27 cellular contexts compared by ENCODE assay signal in genomic region chr18:55593888-55594287, GRCh38. TPM values are rescaled to one million over a fixed set of nuclear protein-coding genes. Genes with fewer than 3 reads are reported as not detected.
DNase-seq lines count a peak whose midpoint lies in the region; ATAC-seq, FAIRE-seq and TF ChIP-seq lines count a peak whose summit lies in the region.
"Had no signal": no experiment of that assay in that cellular context is flagged by ENCODE, and none has a peak within 500 bp of the region (broad histone marks: within the 10 kb centered on the region; RNA-seq: fewer than 3 reads in every experiment).

No MANE protein-coding gene starts in this region.

- H3K9ac ChIP-seq in K562 (ENCODE audit: insufficient read depth in 1 of 2, low read depth in 2 of 2, low read length in 2 of 2) = no peak overlapping the region

- intact Hi-C loops in K562 (cut with micrococcal nuclease) = loop anchor here (5.0 kb wide), 2 partner anchors 138 to 177 kb away; no protein-coding TSS in a partner anchor

- CTCF ChIA-PET in K562 (lab: Yijun Ruan, JAX; ENCODE audit: low intra/inter-chr PET ratio) = no interaction called here

- no peak for TF ChIP-seq POLR2A in K562 (conservative IDR thresholded peaks at IDR 0.05)

- FAIRE-seq in K562 (lab: Jason Lieb, UNC) = no peak
- FAIRE-seq: A549, GM12891, HepG2 had no signal

- no peaks in the 10 kb centered on the region for H3K9me1 ChIP-seq in K562 (ENCODE audit: control insufficient read depth, insufficient read depth, low read length)

- no peak overlapping the region for H3K4me3 Mint-ChIP-seq in glutamatergic neuron (ENCODE audit: unreplicated experiment)
- H3K4me3 Mint-ChIP-seq: CD4-positive, alpha-beta memory T cell had no signal

- no peak for TF ChIP-seq EP300 in K562 (IDR thresholded peaks at IDR 0.05; ENCODE audit: low read length)

- POLR2A ChIA-PET in K562 (lab: Yijun Ruan, JAX) = no interaction called here

- H2AFZ ChIP-seq in K562 (ENCODE audit: low read depth, low read length) = no peak overlapping the region

- peaks cover 9% of the 10 kb centered on the region for H3K9me3 Mint-ChIP-seq in glutamatergic neuron (ENCODE audit: unreplicated experiment)

- no peak for TF ChIP-seq RAD21 in K562 (CRISPR knock-in tag; conservative IDR thresholded peaks at IDR 0.05 in 1 of 2, IDR thresholded peaks at IDR 0.05 in 1 of 2)

- BruUV-seq in K562 (replicated peaks; lab: Mats Ljungman, UMichigan) = no TSS peak

- no peaks in the 10 kb centered on the region for H3K27me3 Mint-ChIP-seq in glutamatergic neuron (ENCODE audit: unreplicated experiment)

- WGBS in K562 (ENCODE audit: insufficient coverage, low coverage, missing lambda C conversion rate) = 92% methylated on average over 2 of the region's 2 CpGs

- H4K20me1 ChIP-seq in K562 (replicated peaks; ENCODE audit: control insufficient read depth, insufficient read depth, low read length) = no peaks in the 10 kb centered on the region

- no peak overlapping the region for H3K27ac Mint-ChIP-seq in glutamatergic neuron (ENCODE audit: unreplicated experiment)
- H3K27ac Mint-ChIP-seq: CD4-positive, alpha-beta memory T cell had no signal

- TF ChIP-seq CTCF in K562 (IDR thresholded peaks at IDR 0.05 in 2 of 3, conservative IDR thresholded peaks at IDR 0.05 in 1 of 3; ENCODE audit: insufficient read depth in 2 of 3, low read depth in 1 of 3, low read length in 3 of 3) (no peak), glutamatergic neuron (IDR thresholded peaks at IDR 0.05; ENCODE audit: partially characterized antibody, unreplicated experiment) (no peak)

- no peak overlapping the region for H3K4me2 ChIP-seq in K562 (ENCODE audit: insufficient read depth, low read length)
- H3K4me2 ChIP-seq: A549 had no signal

- in situ Hi-C loops in K562 (cut with MboI) = no loop called here
- in situ Hi-C loops in ACHN (cut with HindIII; ENCODE audit: low pct_ligation_motif_present, low pct_unique_long_range_greater_than_20kb, low sequenced_read_pairs) = no loop called here

- peaks cover 7% of the 10 kb centered on the region for H3K79me2 ChIP-seq in K562 (ENCODE audit: control insufficient read depth, insufficient read depth, low read length)

- H3K27me3 ChIP-seq in K562 (ENCODE audit: control insufficient read depth in 2 of 2, insufficient read depth in 2 of 2, low read length in 2 of 2) = no peaks in the 10 kb centered on the region

- peaks cover 4% of the 10 kb centered on the region for H3K36me3 Mint-ChIP-seq in glutamatergic neuron (ENCODE audit: unreplicated experiment)
- H3K36me3 Mint-ChIP-seq: CD4-positive, alpha-beta memory T cell had no signal

- no peak for ATAC-seq in K562
- ATAC-seq: A549, HepG2 had no signal

- no peaks in the 10 kb centered on the region; the same call in 1 of the 2 replicates for H3K9me3 ChIP-seq in K562 (replicated peaks; ENCODE audit: control insufficient read depth, insufficient read depth, low read depth, low read length)
- H3K9me3 ChIP-seq: A549 had no signal

- no peak overlapping the region for H3K27ac ChIP-seq in K562 (ENCODE audit: extremely low read depth, low read depth, low read length)
- H3K27ac ChIP-seq: A549, RWPE1 had no signal

- DNase-seq in ELR (ENCODE audit: low read depth) (peak; percentile 48), M059J (ENCODE audit: low read depth) (peak; percentile 34), K562 (ENCODE audit: extremely low read depth in 1 of 4, low spot score in 3 of 4) (no peak), iris pigment epithelial cell (ENCODE audit: low read depth) (peak; percentile 12), ACHN (no peak), HuH-7 (ENCODE audit: low spot score) (no peak), glutamatergic neuron (no peak), T-helper 1 cell (no peak)
- DNase-seq: C1 segment of cervical spinal cord; CD4-positive, alpha-beta memory T cell; COR-L47; DMS53; GF-D8; H7; KG1; NCI-H1092 treated with DMSO at 0.1 percent for 48 hours; NCI-H1436; NCI-H187; NCI-H446; NCI-H524 treated with DMSO at 0.1 percent for 48 hours; NCI-H774; NK-92 treated with Interleukin-12 subunit alpha and Interleukin-12 subunit beta, amount 100 ng/mL, for 24 hours; SHP77 had no signal

- no peak overlapping the region for H3K4me3 ChIP-seq in K562
- H3K4me3 ChIP-seq: A549 had no signal

- H3K4me1 Mint-ChIP-seq in glutamatergic neuron (ENCODE audit: low read depth, unreplicated experiment) = no peaks in the 10 kb centered on the region

- H3K4me1 ChIP-seq in K562 (replicated peaks in 1 of 2; ENCODE audit: control insufficient read depth in 2 of 2, insufficient read depth in 2 of 2, low read length in 2 of 2) = peaks cover 6 to 34% of the 10 kb centered on the region in 2 experiments
- H3K4me1 ChIP-seq: A549 had no signal

- no peaks in the 10 kb centered on the region for H3K36me3 ChIP-seq in K562 (ENCODE audit: control insufficient read depth, insufficient read depth, low read length)

TF ChIP-seq in K562, 482 proteins besides CTCF, POLR2A, EP300 and RAD21:
- TF ChIP-seq HDAC2 (IDR thresholded peaks at IDR 0.05) = 0 out of 2 replicates have a peak, but pooled peaks have one; percentile 20
- peak; percentile 98 for TF ChIP-seq RBM25 (IDR thresholded peaks at IDR 0.05; ENCODE audit: low read depth, low read length, severe bottlenecking)
- peak; percentile 70 for TF ChIP-seq BCOR (IDR thresholded peaks at IDR 0.05)
- TF ChIP-seq TRIM28 (IDR thresholded peaks at IDR 0.05) = no peak
- TF ChIP-seq CGGBP1 (CRISPR knock-in tag; IDR thresholded peaks at IDR 0.05) = no peak
- TF ChIP-seq RCOR1 (IDR thresholded peaks at IDR 0.05; ENCODE audit: borderline replicate concordance in 1 of 2, low read depth in 2 of 2, low read length in 2 of 2) = 0 out of 4 replicates have a peak, but pooled peaks of 1 of the 2 experiments have one; percentile 31
- TF ChIP-seq HMGN3 (IDR thresholded peaks at IDR 0.05; ENCODE audit: borderline replicate concordance, extremely low read depth, insufficient read length, low read depth, low read length) = no peak
- TF ChIP-seq ZNF165 (CRISPR knock-in tag; IDR thresholded peaks at IDR 0.05; ENCODE audit: borderline replicate concordance) = no peak
- peak; percentile 29 to 45; a peak in 2 of 4 replicates for TF ChIP-seq KDM1A (IDR thresholded peaks at IDR 0.05)
- TF ChIP-seq NFYB (IDR thresholded peaks at IDR 0.05; ENCODE audit: extremely low read depth, insufficient read length) = no peak
- no peak for TF ChIP-seq PHF20 (IDR thresholded peaks at IDR 0.05; ENCODE audit: partially characterized antibody)
- TF ChIP-seq HNRNPLL (IDR thresholded peaks at IDR 0.05; ENCODE audit: low read depth, low read length, poor library complexity, severe bottlenecking) = no peak
- TF ChIP-seq ZNF512 (tag; IDR thresholded peaks at IDR 0.05) = no peak
TF ChIP-seq in K562: peak in this region for 5.

RNA-seq across cellular contexts. Expression of gene TCF4, which starts 5.9 kb away (rescaled TPM):
- total RNA-seq in M059J (2014; rRNA removed; shearing (Covaris generic)) = 57.2 and 70.7 TPM in 2 replicates
- 45.5 and 85.0 TPM in 2 replicates for total RNA-seq in K562 (2011; cell fraction: chromatin; rRNA removed; ENCODE audit: low replicate concordance)
- 14.8 and 17.6 TPM in 2 replicates for total RNA-seq in K562 (2011; cell fraction: nucleolus; rRNA removed)
- 40.0 and 62.5 TPM in 2 replicates for total RNA-seq in K562 (2011; cell fraction: nucleoplasm; rRNA removed)
- total RNA-seq in K562 (2014; rRNA removed) (10.7 and 14.3 TPM in 2 replicates), K562 (2014; rRNA removed; fragmentation: Illumina TruSeq; extraction: Trizol) (19.4 and 21.8 TPM in 2 replicates), K562 (2015; rRNA removed; fragmentation: Illumina TruSeq; extraction: Trizol) (17.8 and 18.2 TPM in 2 replicates), K562 (2021) (22.9 and 24.7 TPM in 2 replicates), glutamatergic neuron (ENCODE audit: unreplicated experiment) (199 TPM)
- polyA plus RNA-seq in K562 (2011; rRNA removed) (19.2 and 19.4 TPM in 2 replicates), K562 (2014; fragmentation: Illumina TruSeq; extraction: Trizol) (10.8 and 15.2 TPM in 2 replicates), K562 (2014; fragmentation: Nextera tagmentation; extraction: Ambion mirVana) (10 to 100 TPM in 1 of 2 experiments, 1 to 10 TPM in 1; 4.8 to 10.0 TPM), K562 (2014; rRNA removed) (8.4 and 8.6 TPM in 2 replicates)
- polyA plus RNA-seq in K562 (2011; cell fraction: cytosol; rRNA removed) = 12.0 and 16.7 TPM in 2 replicates
- polyA plus RNA-seq in K562 (2011; cell fraction: nucleus; rRNA removed) = 25.4 and 32.0 TPM in 2 replicates
- polyA plus RNA-seq in K562 (2012) = 10.3 and 11.8 TPM in 2 replicates
- 53.3 and 60.8 TPM in 2 replicates for polyA minus RNA-seq in K562 (2011; rRNA and poly(A)+ RNA removed)
- polyA minus RNA-seq in K562 (2011; cell fraction: cytosol; rRNA and poly(A)+ RNA removed) = 13.0 and 18.2 TPM in 2 replicates
- 39.3 and 82.2 TPM in 2 replicates for polyA minus RNA-seq in K562 (2011; cell fraction: nucleus; rRNA and poly(A)+ RNA removed)
- total RNA-seq: HepG2 had no signal
- polyA plus RNA-seq: HepG2 had no signal

Comparison
In these comparisons a context has a peak if more than half of its experiments do, and no peak if none do; other contexts are left out.
1. DNase-seq: peak in ELR (single experiment), M059J (single experiment) and iris pigment epithelial cell (single experiment); none in K562 (0 of 4), ACHN (single experiment), HuH-7 (single experiment), glutamatergic neuron (single experiment) and T-helper 1 cell (0 of 5).